15 cellular contexts compared by ENCODE assay signal in genomic region chr21:32410291-32410690, GRCh38. TPM values are rescaled to one million over a fixed set of nuclear protein-coding genes. Genes with fewer than 3 reads are reported as not detected.
A peak's percentile ranks its signal among the peaks of the same experiment; 100 is the strongest.
DNase-seq lines count a peak whose midpoint lies in the region; ATAC-seq and TF ChIP-seq lines count a peak whose summit lies in the region.
"Had no signal": no experiment of that assay in that cellular context is flagged by ENCODE, and none has a peak within 500 bp of the region (broad histone marks: within the 10 kb centered on the region; RNA-seq: fewer than 3 reads in every experiment).

No MANE protein-coding gene starts in this region.

- no peak overlapping the region for H3K4me3 Mint-ChIP-seq in stimulated activated naive CD8-positive, alpha-beta T cell treated with anti-CD3 and anti-CD28 coated beads, Interleukin-15, Interleukin-2, amounts not matched to agents 100 ng/mL and 50 ng/mL, for 24 hours
- H3K4me3 Mint-ChIP-seq in stimulated activated naive CD8-positive, alpha-beta T cell treated with anti-CD3 and anti-CD28 coated beads, Interleukin-15, amount 100 ng/mL, for 72 hours: no peak overlapping the region

- no peak for TF ChIP-seq CTCF in sigmoid colon (IDR thresholded peaks at IDR 0.05)

- H3K27me3 Mint-ChIP-seq in stimulated activated naive CD8-positive, alpha-beta T cell treated with anti-CD3 and anti-CD28 coated beads, Interleukin-15, Interleukin-2, amounts not matched to agents 100 ng/mL and 50 ng/mL, for 24 hours: no peaks in the 10 kb centered on the region
- H3K27me3 Mint-ChIP-seq in stimulated activated naive CD8-positive, alpha-beta T cell treated with anti-CD3 and anti-CD28 coated beads, Interleukin-15, amount 100 ng/mL, for 72 hours: no peaks in the 10 kb centered on the region
- H3K27me3 Mint-ChIP-seq: activated CD8-positive, alpha-beta memory T cell treated with anti-CD3 and anti-CD28 coated beads, Interleukin-2, amount 10 ng/mL, durations not matched to agents 7 days and 5 days had no signal

- no peak for DNase-seq in stimulated activated naive CD8-positive, alpha-beta T cell treated with anti-CD3 and anti-CD28 coated beads, Interleukin-15, amount 100 ng/mL, for 72 hours
- DNase-seq in sigmoid colon: no peak
- no peak for DNase-seq in NCI-H2227 treated with DMSO at 0.1 percent for 48 hours (lab: John Stamatoyannopoulos, UW)
- DNase-seq in NOMO-1 treated with DMSO at 0.1 percent for 48 hours (lab: John Stamatoyannopoulos, UW; ENCODE audit: unreplicated experiment): no peak
- DNase-seq in NCI-H2196 treated with DMSO at 0.1 percent for 48 hours (lab: John Stamatoyannopoulos, UW; ENCODE audit: unreplicated experiment): no peak
- DNase-seq in neuronal stem cell (ENCODE audit: low spot score): no peak
- DNase-seq: activated naive CD4-positive, alpha-beta T cell treated with anti-CD3 and anti-CD28 coated beads, Interleukin-2, amount 10 ng/mL, durations not matched to agents 7 days and 5 days; DND-41; GM23248; NCI-H1694 treated with DMSO at 0.1 percent for 48 hours had no signal

- H2BK120ac ChIP-seq in neuronal stem cell (ENCODE audit: low read depth, low read length): no peak overlapping the region

- no peak overlapping the region for H2BK5ac ChIP-seq in neuronal stem cell (ENCODE audit: low read length)

- no peak for TF ChIP-seq POLR2A in sigmoid colon (IDR thresholded peaks at IDR 0.05)

- no peaks in the 10 kb centered on the region for H3K9me3 Mint-ChIP-seq in stimulated activated naive CD8-positive, alpha-beta T cell treated with anti-CD3 and anti-CD28 coated beads, Interleukin-15, Interleukin-2, amounts not matched to agents 100 ng/mL and 50 ng/mL, for 24 hours
- no peaks in the 10 kb centered on the region for H3K9me3 Mint-ChIP-seq in stimulated activated naive CD8-positive, alpha-beta T cell treated with anti-CD3 and anti-CD28 coated beads, Interleukin-15, amount 100 ng/mL, for 72 hours
- H3K9me3 Mint-ChIP-seq: activated naive CD4-positive, alpha-beta T cell treated with anti-CD3 and anti-CD28 coated beads, Interleukin-2, amount 10 ng/mL, durations not matched to agents 7 days and 5 days had no signal

- peak overlapping the region; percentile 66 for H3K27ac Mint-ChIP-seq in stimulated activated naive CD8-positive, alpha-beta T cell treated with anti-CD3 and anti-CD28 coated beads, Interleukin-15, Interleukin-2, amounts not matched to agents 100 ng/mL and 50 ng/mL, for 24 hours
- peak overlapping the region in 1 of 2 donors; percentile 99 for H3K27ac Mint-ChIP-seq in stimulated activated naive CD8-positive, alpha-beta T cell treated with anti-CD3 and anti-CD28 coated beads, Interleukin-15, amount 100 ng/mL, for 72 hours
- H3K27ac Mint-ChIP-seq: activated naive CD4-positive, alpha-beta T cell treated with anti-CD3 and anti-CD28 coated beads, Interleukin-2, amount 10 ng/mL, durations not matched to agents 7 days and 5 days had no signal

- peak overlapping the region; percentile 40 to 99 for H3K27ac ChIP-seq in esophagus (ENCODE audit: low read depth in 2 of 2, low read length in 1 of 2)
- peak overlapping the region; percentile 95 to 98 (median 96) for H3K27ac ChIP-seq in sigmoid colon
- H3K27ac ChIP-seq in neuronal stem cell (replicated peaks; ENCODE audit: low read length): no peak overlapping the region
- H3K27ac ChIP-seq: BLaER1, cardiac muscle cell, GM23248 had no signal

- no peaks in the 10 kb centered on the region for H3K79me1 ChIP-seq in neuronal stem cell (ENCODE audit: low read depth, low read length)

- peaks cover 16% of the 10 kb centered on the region for H3K36me3 Mint-ChIP-seq in stimulated activated naive CD8-positive, alpha-beta T cell treated with anti-CD3 and anti-CD28 coated beads, Interleukin-15, Interleukin-2, amounts not matched to agents 100 ng/mL and 50 ng/mL, for 24 hours (ENCODE audit: low read depth)
- H3K36me3 Mint-ChIP-seq: activated CD8-positive, alpha-beta memory T cell treated with anti-CD3 and anti-CD28 coated beads, Interleukin-2, amount 10 ng/mL, durations not matched to agents 7 days and 5 days; activated naive CD4-positive, alpha-beta T cell treated with anti-CD3 and anti-CD28 coated beads, Interleukin-2, amount 10 ng/mL, durations not matched to agents 7 days and 5 days had no signal

- no peak overlapping the region for H2BK12ac ChIP-seq in neuronal stem cell (ENCODE audit: low read length)

- H3K4me3 ChIP-seq in esophagus (ENCODE audit: low read depth in 1 of 2, low read length in 2 of 2) (no peak overlapping the region), sigmoid colon (no peak overlapping the region), neuronal stem cell (ENCODE audit: low read length in 2 of 2) (no peak overlapping the region)
- H3K4me3 ChIP-seq: BLaER1, cardiac muscle cell, GM23248 had no signal

- peaks cover 36% of the 10 kb centered on the region for H3K4me1 Mint-ChIP-seq in stimulated activated naive CD8-positive, alpha-beta T cell treated with anti-CD3 and anti-CD28 coated beads, Interleukin-15, Interleukin-2, amounts not matched to agents 100 ng/mL and 50 ng/mL, for 24 hours (ENCODE audit: low read depth)
- peaks cover 61% of the 10 kb centered on the region for H3K4me1 Mint-ChIP-seq in stimulated activated naive CD8-positive, alpha-beta T cell treated with anti-CD3 and anti-CD28 coated beads, Interleukin-15, amount 100 ng/mL, for 72 hours

- intact Hi-C loops in sigmoid colon (cut with DNase I): loop anchor here (5.0 to 10.0 kb wide), 3 partner anchors 47 to 362 kb away; partner anchors contain the start of gene PAXBP1

- no peak overlapping the region for H3K9ac ChIP-seq in neuronal stem cell (ENCODE audit: low read depth, low read length, poor library complexity)
- H3K9ac ChIP-seq: BLaER1 had no signal

- no peak overlapping the region for H2BK15ac ChIP-seq in neuronal stem cell (ENCODE audit: low read length)

- H3K27me3 ChIP-seq in esophagus (ENCODE audit: control insufficient read depth in 1 of 2, insufficient read depth in 2 of 2, low read length in 2 of 2) (no peaks in the 10 kb centered on the region), sigmoid colon (no peaks in the 10 kb centered on the region), neuronal stem cell (ENCODE audit: control insufficient read depth in 3 of 3, insufficient read depth in 3 of 3, low read depth in 1 of 3, low read length in 3 of 3) (peaks cover 26 to 83% (median 48%) of the 10 kb centered on the region in 3 experiments)

- H3K14ac ChIP-seq in neuronal stem cell (ENCODE audit: low read length): no peak overlapping the region

- no peak for TF ChIP-seq EP300 in sigmoid colon (IDR thresholded peaks at IDR 0.05)

- no peak overlapping the region for H3K18ac ChIP-seq in neuronal stem cell (ENCODE audit: low read length)

- no peaks in the 10 kb centered on the region for H3K36me3 ChIP-seq in esophagus (ENCODE audit: control insufficient read depth in 2 of 2, insufficient read depth in 2 of 2, low read length in 1 of 2)
- H3K36me3 ChIP-seq in sigmoid colon: no peaks in the 10 kb centered on the region
- H3K36me3 ChIP-seq in neuronal stem cell (replicated peaks in 1 of 2; ENCODE audit: control insufficient read depth in 2 of 2, insufficient read depth in 2 of 2, low read length in 2 of 2): no peaks in the 10 kb centered on the region
- H3K36me3 ChIP-seq: BLaER1, cardiac muscle cell had no signal

- H3K9me3 ChIP-seq in esophagus (ENCODE audit: control insufficient read depth in 2 of 2, insufficient read depth in 1 of 2, low read depth in 1 of 2, low read length in 1 of 2) (no peaks in the 10 kb centered on the region), sigmoid colon (no peaks in the 10 kb centered on the region), neuronal stem cell (replicated peaks in 1 of 2; ENCODE audit: control insufficient read depth in 2 of 2, insufficient read depth in 1 of 2, low read depth in 1 of 2, low read length in 2 of 2) (no peaks in the 10 kb centered on the region)
- H3K9me3 ChIP-seq: BLaER1 had no signal

- H3K4me1 ChIP-seq in esophagus (ENCODE audit: control insufficient read depth in 2 of 2, insufficient read depth in 2 of 2, low read length in 1 of 2) (peaks cover 0 to 5% of the 10 kb centered on the region in 2 donors), sigmoid colon (peaks cover 0 to 39% (median 26%) of the 10 kb centered on the region in 4 donors), neuronal stem cell (ENCODE audit: control insufficient read depth in 2 of 2, insufficient read depth in 1 of 2, low read depth in 1 of 2, low read length in 2 of 2) (peaks cover 10% of the 10 kb centered on the region in 2 donors)

- H3K4ac ChIP-seq in neuronal stem cell (ENCODE audit: low read length): no peak overlapping the region

- WGBS in esophagus, 2 donors: 69 to 82% methylated on average over 4 of the region's 4 CpGs
- WGBS in sigmoid colon, 2 donors: 93% methylated on average over 4 of the region's 4 CpGs
- WGBS in neuronal stem cell (ENCODE audit: extremely low coverage in 2 of 2, insufficient read length in 2 of 2, insufficient replicate concordance in 1 of 2), 2 donors: no CpG with 5 or more reads among the region's 4 CpGs

- no peak for ATAC-seq in stimulated activated naive CD8-positive, alpha-beta T cell treated with anti-CD3 and anti-CD28 coated beads, Interleukin-15, amount 100 ng/mL, for 72 hours
- ATAC-seq: activated CD8-positive, alpha-beta memory T cell treated with anti-CD3 and anti-CD28 coated beads, Interleukin-2, amount 10 ng/mL, durations not matched to agents 7 days and 5 days had no signal

- H4K8ac ChIP-seq in neuronal stem cell (ENCODE audit: low read depth, low read length): no peak overlapping the region

- no peak overlapping the region for H3K4me2 ChIP-seq in neuronal stem cell (ENCODE audit: insufficient read depth, low read length, poor library complexity, severe bottlenecking)
- H3K4me2 ChIP-seq: BLaER1 had no signal

- no peak overlapping the region for H3K23ac ChIP-seq in neuronal stem cell (ENCODE audit: low read depth, low read length, poor library complexity)

- H2AK5ac ChIP-seq in neuronal stem cell (ENCODE audit: low read depth, low read length): no peak overlapping the region

- H4K91ac ChIP-seq in neuronal stem cell (ENCODE audit: low read depth, low read length, poor library complexity): no peak overlapping the region

- H2AFZ ChIP-seq in neuronal stem cell (ENCODE audit: low read length): no peak overlapping the region

RNA-seq across cellular contexts. Expression of gene EVA1C, which starts 2.2 kb away (rescaled TPM):
- polyA plus RNA-seq in esophagus (10 to 100 TPM; 18.3 to 21.1 TPM), sigmoid colon (10 to 100 TPM in 1 of 3 donors, 1 to 10 TPM in 2; 3.5 to 10.8 (median 6.0) TPM)
- 10 to 100 TPM; 32.1 to 53.8 (median 41.2) TPM for total RNA-seq in sigmoid colon
- 0.17 TPM for polyA plus RNA-seq in neuronal stem cell (2013, experiment 1 of 2)
- polyA plus RNA-seq in neuronal stem cell (2013, experiment 2 of 2): 0.33 TPM
- polyA plus RNA-seq: cardiac muscle cell had no signal

RNA-seq across cellular contexts. Expression of gene URB1, which starts 17.5 kb away (rescaled TPM):
- polyA plus RNA-seq in esophagus (1 to 10 TPM; 4.6 to 5.5 TPM), sigmoid colon (1 to 10 TPM in 1 of 3 donors, under 1 TPM in 2; 0.60 to 7.1 (median 0.69) TPM)
- total RNA-seq in sigmoid colon: 10 to 100 TPM in 3 of 4 donors, 1 to 10 TPM in 1; 7.5 to 16.7 (median 11.5) TPM
- 2.6 TPM for polyA plus RNA-seq in neuronal stem cell (2013, experiment 1 of 2)
- 2.8 TPM for polyA plus RNA-seq in neuronal stem cell (2013, experiment 2 of 2)
